Comparison of ENCODE assay signal across 15 cellular contexts in the genomic region with DNA sequence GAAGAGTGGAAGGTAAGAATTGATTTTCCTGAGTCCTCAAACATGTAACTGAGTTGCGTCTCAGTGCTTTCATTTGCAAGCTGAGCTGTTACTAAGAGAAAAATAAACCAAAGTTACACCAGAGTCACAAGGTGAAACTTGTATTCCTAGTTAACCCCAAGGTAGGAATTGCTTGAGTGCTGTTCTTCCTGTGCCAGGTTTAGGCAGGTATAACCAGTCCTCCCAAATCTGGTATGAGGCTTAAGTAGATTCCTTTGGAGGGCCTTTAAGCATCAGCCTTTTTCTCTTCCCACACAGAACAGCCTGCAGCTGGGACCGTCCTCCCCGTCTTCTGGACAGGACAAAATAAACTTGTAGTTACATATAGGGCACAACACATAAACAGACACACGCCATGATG. TPM values are rescaled to one million over a fixed set of nuclear protein-coding genes. Genes with fewer than 3 reads are reported as not detected.
DNase-seq lines count a peak whose midpoint lies in the region; ATAC-seq and TF ChIP-seq lines count a peak whose summit lies in the region.
"Had no signal": no experiment of that assay in that cellular context is flagged by ENCODE, and none has a peak within 500 bp of the region (broad histone marks: within the 10 kb centered on the region; RNA-seq: fewer than 3 reads in every experiment).

No MANE protein-coding gene starts in this region.

- DNase-seq in epithelial cell of esophagus (ENCODE audit: low read depth) (peak; percentile 63), esophagus squamous epithelium (lab: John Stamatoyannopoulos, UW) (no peak), suprapubic skin (ENCODE audit: low spot score in 2 of 2) (no peak), cerebellar cortex (ENCODE audit: low spot score) (no peak), GF-D8 (lab: John Stamatoyannopoulos, UW) (no peak)
- DNase-seq: ACHN; BE2C; C1 segment of cervical spinal cord; CD4-positive, CD25-positive, alpha-beta regulatory T cell; CD8-positive, alpha-beta memory T cell; COR-L47; H9 had no signal

- H3K4me1 ChIP-seq in esophagus squamous epithelium (peaks cover 3 to 46% (median 13%) of the 10 kb centered on the region in 3 donors), suprapubic skin (peaks cover 17% of the 10 kb centered on the region)
- H3K4me1 ChIP-seq: BE2C had no signal

- no peaks in the 10 kb centered on the region for H3K36me3 ChIP-seq in esophagus squamous epithelium
- no peaks in the 10 kb centered on the region for H3K36me3 ChIP-seq in suprapubic skin
- H3K36me3 ChIP-seq: BE2C had no signal

- intact Hi-C loops in esophagus squamous epithelium (cut with DNase I): no loop called here

- H3K27me3 ChIP-seq in esophagus squamous epithelium: peaks cover 0 to 21% (median 0%) of the 10 kb centered on the region in 4 donors
- peaks cover 4% of the 10 kb centered on the region for H3K27me3 ChIP-seq in suprapubic skin

- TF ChIP-seq EP300 in suprapubic skin (IDR thresholded peaks at IDR 0.05): no peak

- 46 to 49% methylated on average over 3 to 4 of the region's 4 CpGs for WGBS in esophagus squamous epithelium, 2 donors
- WGBS in suprapubic skin: 42% methylated on average over 4 of the region's 4 CpGs

- TF ChIP-seq POLR2A in esophagus squamous epithelium (IDR thresholded peaks at IDR 0.05): no peak
- no peak for TF ChIP-seq POLR2A in suprapubic skin (IDR thresholded peaks at IDR 0.05)

- no peaks in the 10 kb centered on the region for H3K9me3 ChIP-seq in esophagus squamous epithelium
- no peaks in the 10 kb centered on the region for H3K9me3 ChIP-seq in suprapubic skin
- H3K9me3 ChIP-seq: BE2C had no signal

- TF ChIP-seq CTCF in epithelial cell of esophagus (IDR thresholded peaks at IDR 0.05; ENCODE audit: insufficient read depth, low read depth, low read length, missing control alignments) (no peak), esophagus squamous epithelium (IDR thresholded peaks at IDR 0.05) (no peak), suprapubic skin (IDR thresholded peaks at IDR 0.05) (no peak)

- H3K27ac ChIP-seq in esophagus squamous epithelium: peak overlapping the region in 3 of 4 donors; percentile 65 to 75 (median 73)
- H3K27ac ChIP-seq in suprapubic skin: peak overlapping the region; percentile 61
- H3K27ac ChIP-seq: HL-60 had no signal

- H3K4me3 ChIP-seq in epithelial cell of esophagus (ENCODE audit: low read length) (no peak overlapping the region), esophagus squamous epithelium (no peak overlapping the region), suprapubic skin (no peak overlapping the region)

- ATAC-seq in HG03521 (IDR thresholded peaks at IDR 0.05; ENCODE audit: unreplicated experiment): no peak

RNA-seq across cellular contexts. Expression of gene BTC, which starts 2.3 kb away (rescaled TPM):
- total RNA-seq in esophagus squamous epithelium (10 to 100 TPM in 1 of 4 donors, 1 to 10 TPM in 3; 1.8 to 13.4 (median 4.6) TPM), suprapubic skin (10 to 100 TPM in 3 of 4 donors, 1 to 10 TPM in 1; 6.5 to 48.1 (median 25.6) TPM)
- total RNA-seq: CD4-positive, CD25-positive, alpha-beta regulatory T cell; CD8-positive, alpha-beta memory T cell; H1; H9 had no signal
